Comparison of ENCODE assay signal across 8 cellular contexts in genomic region chr12:12562016-12562483, GRCh38. TPM values are rescaled to one million over a fixed set of nuclear protein-coding genes. Genes with fewer than 3 reads are reported as not detected.
DNase-seq lines count a peak whose midpoint lies in the region; ATAC-seq and TF ChIP-seq lines count a peak whose summit lies in the region.

No MANE protein-coding gene starts in this region.

- peak overlapping the region; percentile 89 for H3K4me3 ChIP-seq in HUES64 (ENCODE audit: low read length)
- H3K4me3 ChIP-seq in effector memory CD4-positive, alpha-beta T cell (ENCODE audit: insufficient read depth, low read depth, low read length, poor library complexity, severe bottlenecking), result peak overlapping the region; percentile 57
- peak overlapping the region; percentile 87 for H3K4me3 ChIP-seq in mesodermal cell (ENCODE audit: extremely low read depth, insufficient read depth, low read length, poor library complexity, severe bottlenecking)
- H3K4me3 ChIP-seq in thoracic aorta, result peak overlapping the region; percentile 91

- DNase-seq in DMS53 treated with DMSO at 0.1 percent for 48 hours (lab: John Stamatoyannopoulos, UW; ENCODE audit: unreplicated experiment), result peak; percentile 36
- DNase-seq in activated CD4-positive, alpha-beta T cell treated with anti-CD3 and anti-CD28 coated beads, Interleukin-2, amount 50 U/mL, for 4 hours, result peak; percentile 18 to 20
- peak in 2 of 3 donors; percentile 21 for DNase-seq in effector memory CD4-positive, alpha-beta T cell
- no peak for DNase-seq in thoracic aorta (ENCODE audit: low spot score)
- no peak for DNase-seq in A172 (ENCODE audit: low spot score)

- H3K27ac ChIP-seq in HUES64 (ENCODE audit: low read depth, low read length) (peak overlapping the region; percentile 96; the same call in 1 of the 2 replicates), mesodermal cell (ENCODE audit: low read depth, low read length, severe bottlenecking) (peak overlapping the region; percentile 98), thoracic aorta (peak overlapping the region; percentile 99)
- peak overlapping the region; percentile 99 for H3K27ac ChIP-seq in effector memory CD4-positive, alpha-beta T cell (ENCODE audit: insufficient read depth, low read length, poor library complexity, severe bottlenecking)

- H3K9me3 ChIP-seq in HUES64 (ENCODE audit: insufficient read depth, low read depth, low read length) (peaks cover 6% of the 10 kb centered on the region), mesodermal cell (ENCODE audit: control insufficient read depth, low read length) (peaks cover 8% of the 10 kb centered on the region), thoracic aorta (no peaks in the 10 kb centered on the region)
- no peaks in the 10 kb centered on the region for H3K9me3 ChIP-seq in effector memory CD4-positive, alpha-beta T cell (ENCODE audit: control insufficient read depth, low read length)

- H3K4me1 ChIP-seq in HUES64 (ENCODE audit: insufficient read depth, low read length), result peaks cover 39% of the 10 kb centered on the region
- H3K4me1 ChIP-seq in effector memory CD4-positive, alpha-beta T cell (ENCODE audit: control insufficient read depth, insufficient read depth, low read length, poor library complexity, severe bottlenecking), result peaks cover 23% of the 10 kb centered on the region
- peaks cover 19% of the 10 kb centered on the region for H3K4me1 ChIP-seq in mesodermal cell (ENCODE audit: control insufficient read depth, insufficient read depth, low read length, poor library complexity, severe bottlenecking)
- peaks cover 13 to 33% of the 10 kb centered on the region in 2 donors for H3K4me1 ChIP-seq in thoracic aorta (ENCODE audit: control insufficient read depth in 1 of 2, low read depth in 2 of 2)

- ATAC-seq in thoracic aorta (ENCODE audit: insufficient number of reproducible peaks, low FRiP score, low read depth) (peak; percentile 8), HG02840 (IDR thresholded peaks at IDR 0.05; ENCODE audit: low FRiP score, unreplicated experiment) (no peak)

- TF ChIP-seq CTCF in thoracic aorta (IDR thresholded peaks at IDR 0.05), result no peak

- WGBS in HUES64, result under 1% methylated on average over 31 of the region's 45 CpGs
- 0% methylated on average over 14 to 19 of the region's 45 CpGs for WGBS in mesodermal cell (ENCODE audit: insufficient coverage in 2 of 2), 2 experiments

- H3K27me3 ChIP-seq in HUES64 (ENCODE audit: insufficient read depth, low read length) (no peaks in the 10 kb centered on the region), thoracic aorta (replicated peaks; ENCODE audit: insufficient read depth) (no peaks in the 10 kb centered on the region)
- no peaks in the 10 kb centered on the region for H3K27me3 ChIP-seq in effector memory CD4-positive, alpha-beta T cell (replicated peaks; ENCODE audit: control insufficient read depth, insufficient read depth, low read length, poor library complexity, severe bottlenecking)

- H3K9ac ChIP-seq in HUES64 (ENCODE audit: low read depth, low read length), result peak overlapping the region; percentile 75

- H3K36me3 ChIP-seq in HUES64 (ENCODE audit: insufficient read depth, low read length) (no peaks in the 10 kb centered on the region), mesodermal cell (ENCODE audit: control insufficient read depth, insufficient read depth, low read length) (no peaks in the 10 kb centered on the region), thoracic aorta (no peaks in the 10 kb centered on the region)
- H3K36me3 ChIP-seq in effector memory CD4-positive, alpha-beta T cell (ENCODE audit: control insufficient read depth, insufficient read depth, low read length), result no peaks in the 10 kb centered on the region

RNA-seq across cellular contexts. Expression of gene DUSP16, which starts 0.6 kb away (rescaled TPM):
- 21.6 TPM for polyA plus RNA-seq in HUES64 (2013, experiment 1 of 2)
- 18.7 TPM for polyA plus RNA-seq in HUES64 (2013, experiment 2 of 2)
- 24.0 TPM for polyA plus RNA-seq in mesodermal cell (2013, experiment 1 of 2)
- polyA plus RNA-seq in mesodermal cell (2013, experiment 2 of 2), result 17.9 TPM
- 10 to 100 TPM; 12.9 to 23.4 TPM for total RNA-seq in thoracic aorta
- 4.9 and 5.5 TPM in 2 replicates for total RNA-seq in A172 (2014; rRNA removed; shearing (Covaris generic))

RNA-seq across cellular contexts. Expression of gene CREBL2, which starts 49.6 kb away (rescaled TPM):
- polyA plus RNA-seq in HUES64 (2013, experiment 1 of 2), result 12.0 TPM
- 15.0 TPM for polyA plus RNA-seq in HUES64 (2013, experiment 2 of 2)
- 22.4 TPM for polyA plus RNA-seq in mesodermal cell (2013, experiment 1 of 2)
- polyA plus RNA-seq in mesodermal cell (2013, experiment 2 of 2), result 20.4 TPM
- total RNA-seq in thoracic aorta, result 10 to 100 TPM; 41.7 to 44.6 TPM
- 19.6 and 20.6 TPM in 2 replicates for total RNA-seq in A172 (2014; rRNA removed; shearing (Covaris generic))

Comparison
In these comparisons a context has a peak if more than half of its experiments do, and no peak if none do; other contexts are left out.
1. DNase-seq: peak in DMS53 treated with DMSO at 0.1 percent for 48 hours (single experiment), activated CD4-positive, alpha-beta T cell treated with anti-CD3 and anti-CD28 coated beads, Interleukin-2, amount 50 U/mL, for 4 hours (2 of 2) and effector memory CD4-positive, alpha-beta T cell (2 of 3); none in thoracic aorta (single experiment) and A172 (single experiment).
2. Peak in every context shown above with its lines, with median percentiles within 50 percentile points of each other: H3K27ac ChIP-seq and H3K4me3 ChIP-seq.